Comparison of ENCODE assay signal across 9 cellular contexts in the genomic region with DNA sequence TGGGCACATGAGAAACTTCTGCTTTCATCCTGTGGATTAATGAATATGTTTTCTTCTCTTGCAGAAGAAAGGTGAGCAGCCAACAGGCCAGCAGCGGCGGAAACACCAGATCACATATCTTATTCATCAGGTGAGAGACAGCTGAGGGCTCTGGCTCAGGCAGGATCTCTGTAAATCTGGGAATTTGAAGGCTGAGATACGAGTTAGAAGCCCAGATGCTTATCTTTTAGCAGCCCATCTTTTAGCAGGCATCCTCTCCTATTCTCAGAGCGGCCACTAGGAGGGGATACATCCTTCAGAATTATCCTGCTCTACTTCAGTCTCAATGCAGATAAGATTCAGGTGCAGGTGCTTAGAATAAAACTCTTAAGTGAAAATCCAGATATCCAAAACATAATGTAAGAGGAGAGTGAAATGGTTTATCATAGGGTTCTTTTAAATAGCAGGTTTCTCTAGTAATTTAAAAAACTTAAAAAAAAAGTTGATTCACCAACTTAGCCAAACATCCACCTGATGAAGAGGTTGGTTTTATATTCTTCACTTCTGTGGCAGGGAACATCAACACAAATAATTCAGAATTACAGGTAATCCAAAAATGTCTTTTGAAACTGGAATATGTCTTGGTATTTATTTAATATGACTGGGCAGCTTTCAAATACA. TPM values are rescaled to one million over a fixed set of nuclear protein-coding genes. Genes with fewer than 3 reads are reported as not detected.
A peak's percentile ranks its signal among the peaks of the same experiment; 100 is the strongest.
DNase-seq lines count a peak whose midpoint lies in the region; ATAC-seq and TF ChIP-seq lines count a peak whose summit lies in the region.
"Had no signal": no experiment of that assay in that cellular context is flagged by ENCODE, and none has a peak within 500 bp of the region (broad histone marks: within the 10 kb centered on the region; RNA-seq: fewer than 3 reads in every experiment).

No MANE protein-coding gene starts in this region.

- H2AK5ac ChIP-seq in H9 (ENCODE audit: insufficient read length, low read length) (no peak overlapping the region), neuronal stem cell (ENCODE audit: low read depth, low read length) (no peak overlapping the region)

- H3K4ac ChIP-seq in H9 (ENCODE audit: low read depth, low read length) (no peak overlapping the region), neuronal stem cell (ENCODE audit: low read length) (no peak overlapping the region)

- H2BK12ac ChIP-seq in H9 (ENCODE audit: insufficient read length, low read depth, low read length) (no peak overlapping the region), neuronal stem cell (ENCODE audit: low read length) (no peak overlapping the region)

- H3K9me3 Mint-ChIP-seq in H9, result no peaks in the 10 kb centered on the region
- no peaks in the 10 kb centered on the region for H3K9me3 Mint-ChIP-seq in activated CD4-positive, alpha-beta memory T cell treated with anti-CD3 and anti-CD28 coated beads for 36 hours

- peak overlapping the region in 1 of 3 experiments; percentile 67; a peak in 1 of 7 replicates for H3K27ac Mint-ChIP-seq in H9
- no peak overlapping the region for H3K27ac Mint-ChIP-seq in activated CD4-positive, alpha-beta memory T cell treated with anti-CD3 and anti-CD28 coated beads for 36 hours

- peak; percentile 89 for TF ChIP-seq CTCF in H9 (conservative IDR thresholded peaks at IDR 0.05)
- TF ChIP-seq CTCF in epithelial cell of proximal tubule (conservative IDR thresholded peaks at IDR 0.05; ENCODE audit: low read depth, low read length), result peak; percentile 84

- H3K18ac ChIP-seq in H9 (ENCODE audit: insufficient read length, low read depth, low read length), result no peak overlapping the region
- no peak overlapping the region for H3K18ac ChIP-seq in neuronal stem cell (ENCODE audit: low read length)

- H3K14ac ChIP-seq in H9 (ENCODE audit: insufficient read depth, low read length) (no peak overlapping the region), neuronal stem cell (ENCODE audit: low read length) (no peak overlapping the region)

- no peak overlapping the region for H3K4me3 ChIP-seq in epithelial cell of proximal tubule (ENCODE audit: low read depth, low read length)
- no peak overlapping the region for H3K4me3 ChIP-seq in neuronal stem cell (ENCODE audit: low read length in 2 of 2)
- H3K4me3 ChIP-seq: SK-N-MC had no signal

- H4K91ac ChIP-seq in H9 (ENCODE audit: insufficient read length, low read depth, low read length) (no peak overlapping the region), neuronal stem cell (ENCODE audit: low read depth, low read length, poor library complexity) (no peak overlapping the region)

- no peak overlapping the region for H4K8ac ChIP-seq in H9 (replicated peaks; ENCODE audit: insufficient read length, low read depth, low read length)
- H4K8ac ChIP-seq in neuronal stem cell (ENCODE audit: low read depth, low read length), result no peak overlapping the region

- no peaks in the 10 kb centered on the region for H3K23me2 ChIP-seq in H9 (ENCODE audit: insufficient read length, low read depth, low read length, poor library complexity, severe bottlenecking)

- H3K79me1 ChIP-seq in H9 (ENCODE audit: insufficient read depth, low read depth, low read length, poor library complexity, severe bottlenecking) (no peaks in the 10 kb centered on the region), neuronal stem cell (ENCODE audit: low read depth, low read length) (peaks cover 2% of the 10 kb centered on the region)

- H3K9ac ChIP-seq in H9 (ENCODE audit: extremely low read depth, insufficient read length, low read length), result no peak overlapping the region
- H3K9ac ChIP-seq in neuronal stem cell (ENCODE audit: low read depth, low read length, poor library complexity), result no peak overlapping the region

- intact Hi-C loops in activated CD4-positive, alpha-beta memory T cell treated with anti-CD3 and anti-CD28 coated beads for 36 hours (cut with micrococcal nuclease), result loop anchor here (1.0 kb wide), 3 partner anchors 39 to 93 kb away; a partner anchor contains a TSS

- H2BK120ac ChIP-seq in H9 (ENCODE audit: low read depth, low read length, poor library complexity, severe bottlenecking) (no peak overlapping the region), neuronal stem cell (ENCODE audit: low read depth, low read length) (no peak overlapping the region)

- CTCF ChIA-PET in activated CD4-positive, alpha-beta memory T cell treated with anti-CD3 and anti-CD28 coated beads for 36 hours (lab: Charles Lee), result interaction anchor here (0.6 to 10.4 kb wide), 16 partner anchors 10 to 130 kb away, joined by 3 to 252 read pairs (median 6); a partner anchor contains a TSS

- H3K36me3 Mint-ChIP-seq in H9 (ENCODE audit: insufficient read depth in 1 of 3, low read depth in 3 of 3), result peaks cover 35 to 88% (median 63%) of the 10 kb centered on the region in 3 experiments; a peak in 6 of 7 replicates
- H3K36me3 Mint-ChIP-seq in activated CD4-positive, alpha-beta memory T cell treated with anti-CD3 and anti-CD28 coated beads for 36 hours, result peaks cover 47% of the 10 kb centered on the region

- H4K5ac ChIP-seq in H9 (ENCODE audit: insufficient read length, low read depth, low read length), result no peak overlapping the region

- no peak overlapping the region for H2BK20ac ChIP-seq in H9 (ENCODE audit: low read depth, low read length, poor library complexity, severe bottlenecking)

- POLR2A ChIA-PET in activated CD4-positive, alpha-beta memory T cell treated with anti-CD3 and anti-CD28 coated beads for 36 hours (lab: Charles Lee), result interaction anchor here (0.6 to 2.4 kb wide), 4 partner anchors 10 to 108 kb away, joined by 4 to 17 read pairs (median 5); a partner anchor contains a TSS

- no peak overlapping the region for H3K23ac ChIP-seq in H9 (ENCODE audit: insufficient read length, low read depth, low read length)
- H3K23ac ChIP-seq in neuronal stem cell (ENCODE audit: low read depth, low read length, poor library complexity), result no peak overlapping the region

- no peaks in the 10 kb centered on the region for H3K27me3 Mint-ChIP-seq in H9 (ENCODE audit: low read depth)
- no peaks in the 10 kb centered on the region for H3K27me3 Mint-ChIP-seq in activated CD4-positive, alpha-beta memory T cell treated with anti-CD3 and anti-CD28 coated beads for 36 hours

- H3T11ph ChIP-seq in H9 (ENCODE audit: low read length), result no peak overlapping the region

- no peak overlapping the region for H3K4me2 ChIP-seq in H9 (ENCODE audit: insufficient read depth, insufficient read length, low read length)
- H3K4me2 ChIP-seq in neuronal stem cell (ENCODE audit: insufficient read depth, low read length, poor library complexity, severe bottlenecking), result no peak overlapping the region

- H2AFZ ChIP-seq in H9 (ENCODE audit: low read length), result no peak overlapping the region
- no peak overlapping the region for H2AFZ ChIP-seq in neuronal stem cell (ENCODE audit: low read length)

- no peaks in the 10 kb centered on the region for H3K79me2 ChIP-seq in H9 (ENCODE audit: insufficient read depth, low read length)

- no peaks in the 10 kb centered on the region for H3K9me3 ChIP-seq in H9 (ENCODE audit: control insufficient read depth, low read depth, low read length)
- no peaks in the 10 kb centered on the region for H3K9me3 ChIP-seq in neuronal stem cell (replicated peaks in 1 of 2; ENCODE audit: control insufficient read depth in 2 of 2, insufficient read depth in 1 of 2, low read depth in 1 of 2, low read length in 2 of 2)

- H3K36me3 ChIP-seq in neuronal stem cell (replicated peaks in 1 of 2; ENCODE audit: control insufficient read depth in 2 of 2, insufficient read depth in 2 of 2, low read length in 2 of 2), result peaks cover 42 to 99% of the 10 kb centered on the region in 2 donors

- H2BK5ac ChIP-seq in H9 (ENCODE audit: insufficient read length, low read length) (no peak overlapping the region), neuronal stem cell (ENCODE audit: low read length) (no peak overlapping the region)

- H4K20me1 ChIP-seq in H9 (ENCODE audit: control insufficient read depth, insufficient read depth, insufficient read length), result no peaks in the 10 kb centered on the region

- H3K4me1 ChIP-seq in H9 (ENCODE audit: insufficient read depth, low read length) (no peaks in the 10 kb centered on the region), neuronal stem cell (ENCODE audit: control insufficient read depth in 2 of 2, insufficient read depth in 1 of 2, low read depth in 1 of 2, low read length in 2 of 2) (no peaks in the 10 kb centered on the region)

- WGBS in H9 (ENCODE audit: extremely low coverage, insufficient read length, low lambda C conversion rate), result no CpG with 5 or more reads among the region's 4 CpGs
- WGBS in neuronal stem cell (ENCODE audit: extremely low coverage in 2 of 2, insufficient read length in 2 of 2, insufficient replicate concordance in 1 of 2), 2 donors, result no CpG with 5 or more reads among the region's 4 CpGs

- DNase-seq in COLO668 (lab: John Stamatoyannopoulos, UW; ENCODE audit: unreplicated experiment) (peak; percentile 44), H9 (peak; percentile 66), NCI-H526 (lab: John Stamatoyannopoulos, UW) (peak; percentile 63 to 90), epithelial cell of proximal tubule (ENCODE audit: low read depth) (no peak), neuronal stem cell (ENCODE audit: low spot score) (peak; percentile 43)
- DNase-seq in activated CD4-positive, alpha-beta memory T cell treated with anti-CD3 and anti-CD28 coated beads for 36 hours, result peak; percentile 71

- no peak for ATAC-seq in HG03045 (IDR thresholded peaks at IDR 0.05; ENCODE audit: unreplicated experiment)
- ATAC-seq in GM18870 (IDR thresholded peaks at IDR 0.05; ENCODE audit: unreplicated experiment), result no peak

- H3K27me3 ChIP-seq in H9 (ENCODE audit: insufficient read depth, low read length) (no peaks in the 10 kb centered on the region), neuronal stem cell (ENCODE audit: control insufficient read depth in 3 of 3, insufficient read depth in 3 of 3, low read depth in 1 of 3, low read length in 3 of 3) (no peaks in the 10 kb centered on the region)

- H3K56ac ChIP-seq in H9 (ENCODE audit: insufficient read length, low read depth, low read length), result no peak overlapping the region

- H3K27ac ChIP-seq in H9 (ENCODE audit: insufficient read length, low read depth, low read length) (no peak overlapping the region), neuronal stem cell (replicated peaks; ENCODE audit: low read length) (no peak overlapping the region)
- H3K27ac ChIP-seq: SK-N-MC had no signal

- H3K4me1 Mint-ChIP-seq in H9, result no peaks in the 10 kb centered on the region
- peaks cover 21% of the 10 kb centered on the region for H3K4me1 Mint-ChIP-seq in activated CD4-positive, alpha-beta memory T cell treated with anti-CD3 and anti-CD28 coated beads for 36 hours (ENCODE audit: low read depth)

- H3K4me3 Mint-ChIP-seq in H9, result no peak overlapping the region
- no peak overlapping the region for H3K4me3 Mint-ChIP-seq in activated CD4-positive, alpha-beta memory T cell treated with anti-CD3 and anti-CD28 coated beads for 36 hours

- H2BK15ac ChIP-seq in H9 (ENCODE audit: low read depth, low read length) (no peak overlapping the region), neuronal stem cell (ENCODE audit: low read length) (no peak overlapping the region)

RNA-seq across cellular contexts. Expression of a gene that starts 19.3 kb away (rescaled TPM):
- total RNA-seq in H9 (2021) (2.0 and 2.5 TPM in 2 replicates), epithelial cell of proximal tubule (2.0 and 3.5 TPM in 2 replicates)
- 100 to 1,000 TPM; 280 to 294 TPM for total RNA-seq in activated CD4-positive, alpha-beta memory T cell treated with anti-CD3 and anti-CD28 coated beads for 36 hours
- 4.3 TPM for polyA plus RNA-seq in neuronal stem cell (2013, experiment 1 of 2)
- polyA plus RNA-seq in neuronal stem cell (2013, experiment 2 of 2), result 3.5 TPM

RNA-seq across cellular contexts. Expression of a gene that starts 30.0 kb away (rescaled TPM):
- total RNA-seq in H9 (2021), result 129 TPM in 2 replicates
- 10 to 100 TPM; 58.6 to 67.2 TPM for total RNA-seq in activated CD4-positive, alpha-beta memory T cell treated with anti-CD3 and anti-CD28 coated beads for 36 hours
- 49.5 and 51.2 TPM in 2 replicates for total RNA-seq in epithelial cell of proximal tubule
- polyA plus RNA-seq in neuronal stem cell (2013, experiment 1 of 2), result 136 TPM
- polyA plus RNA-seq in neuronal stem cell (2013, experiment 2 of 2), result 127 TPM

RNA-seq across cellular contexts. Expression of a gene that starts 45.9 kb away (rescaled TPM):
- total RNA-seq in H9 (2021), result 308 and 310 TPM in 2 replicates
- 100 to 1,000 TPM; 357 to 365 TPM for total RNA-seq in activated CD4-positive, alpha-beta memory T cell treated with anti-CD3 and anti-CD28 coated beads for 36 hours
- total RNA-seq in epithelial cell of proximal tubule, result 279 and 348 TPM in 2 replicates
- polyA plus RNA-seq in neuronal stem cell (2013, experiment 1 of 2), result 450 TPM
- polyA plus RNA-seq in neuronal stem cell (2013, experiment 2 of 2), result 442 TPM

RNA-seq across cellular contexts. Expression of a gene that starts 56.5 kb away (rescaled TPM):
- total RNA-seq in H9 (2021) (27.3 and 29.0 TPM in 2 replicates), epithelial cell of proximal tubule (47.7 and 65.8 TPM in 2 replicates)
- total RNA-seq in activated CD4-positive, alpha-beta memory T cell treated with anti-CD3 and anti-CD28 coated beads for 36 hours, result 100 to 1,000 TPM; 105 to 106 TPM
- polyA plus RNA-seq in neuronal stem cell (2013, experiment 1 of 2), result 31.9 TPM
- 30.3 TPM for polyA plus RNA-seq in neuronal stem cell (2013, experiment 2 of 2)

Comparison
In these comparisons a context has a peak if more than half of its experiments do, and no peak if none do; other contexts are left out.
1. RNA of a gene that starts 19.3 kb away (total RNA-seq): 280 to 294 TPM in activated CD4-positive, alpha-beta memory T cell treated with anti-CD3 and anti-CD28 coated beads for 36 hours; 2.0 to 3.5 TPM in epithelial cell of proximal tubule and 2.0 to 2.5 TPM in H9; every median in the first group is over 10 times any median in the second.